Comparison of ENCODE assay signal across 1 cellular context in genomic region chr7:11780267-11780666, GRCh38.
TF ChIP-seq lines count a peak whose summit lies in the region.

No MANE protein-coding gene starts in this region.

TF ChIP-seq in SK-N-SH, 30 proteins besides CTCF, POLR2A, EP300 and RAD21 (continued from another document):
- no peak for TF ChIP-seq ZBTB33 (IDR thresholded peaks at IDR 0.05; ENCODE audit: borderline replicate concordance, low read depth)
- TF ChIP-seq EZH2phosphoT487 (IDR thresholded peaks at IDR 0.05; ENCODE audit: borderline replicate concordance, low read depth), result no peak
- TF ChIP-seq SMC3 (IDR thresholded peaks at IDR 0.05; ENCODE audit: low read depth, low read length), result no peak
- no peak for TF ChIP-seq MEF2A (IDR thresholded peaks at IDR 0.05; ENCODE audit: borderline replicate concordance, low read depth)
- TF ChIP-seq NRF1 (IDR thresholded peaks at IDR 0.05; ENCODE audit: low read depth, low read length), result no peak
- no peak for TF ChIP-seq NFIC (IDR thresholded peaks at IDR 0.05; ENCODE audit: borderline replicate concordance)
- TF ChIP-seq CHD2 (IDR thresholded peaks at IDR 0.05; ENCODE audit: low read length, partially characterized antibody), result no peak
- no peak for TF ChIP-seq RXRA (IDR thresholded peaks at IDR 0.05; ENCODE audit: borderline replicate concordance, low read depth)
- TF ChIP-seq FOSL2 (IDR thresholded peaks at IDR 0.05; ENCODE audit: borderline replicate concordance, low read depth), result no peak
- no peak for TF ChIP-seq IRF3 (IDR thresholded peaks at IDR 0.05; ENCODE audit: low read depth, low read length)
- no peak for TF ChIP-seq TAF1 (IDR thresholded peaks at IDR 0.05; ENCODE audit: borderline replicate concordance, low read depth, low read length)
TF ChIP-seq in SK-N-SH: peak in this region for 2.
